In the genomic region with DNA sequence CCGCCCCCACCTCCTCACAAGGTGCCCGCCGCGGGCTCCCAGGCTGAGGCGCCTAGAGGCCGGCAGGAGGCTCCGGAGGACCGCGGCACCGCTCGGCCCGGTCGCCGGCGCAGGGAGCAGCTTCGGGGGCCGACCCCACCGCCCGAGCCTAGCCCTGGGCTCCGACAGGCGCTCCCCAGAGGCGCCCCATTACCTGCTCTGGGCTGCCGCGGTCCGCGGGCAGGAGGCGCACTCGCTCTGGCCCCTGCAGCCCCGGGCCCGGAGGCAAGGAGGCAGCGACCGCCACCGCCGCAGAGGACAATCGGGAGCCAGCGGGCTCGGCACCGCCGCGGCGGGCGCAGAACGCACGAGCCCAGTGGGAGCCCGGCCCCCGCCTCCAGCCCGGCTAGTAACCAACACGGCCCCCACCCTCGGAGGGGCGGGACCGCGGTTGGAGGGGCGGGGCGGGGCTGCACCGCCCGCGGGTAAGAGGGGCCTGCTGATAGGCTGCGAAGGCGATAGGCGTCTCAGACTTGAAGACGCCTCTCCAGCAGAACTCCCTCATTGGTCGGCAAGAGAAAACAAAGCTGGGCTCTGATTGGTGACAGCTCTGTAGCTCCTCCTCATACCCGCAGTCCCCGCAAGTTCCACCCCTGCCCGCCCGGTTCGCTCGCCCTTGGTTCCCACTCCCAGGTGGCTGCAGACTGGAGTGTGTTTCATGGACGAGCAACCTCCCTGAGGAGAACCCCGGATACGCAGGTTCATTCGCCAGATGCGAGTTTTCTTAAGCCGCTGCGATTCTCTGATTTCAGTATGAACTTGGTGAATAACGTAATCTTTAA, we compare ENCODE assay signal across 8 cellular contexts. TPM values are rescaled to one million over a fixed set of nuclear protein-coding genes. Genes with fewer than 3 reads are reported as not detected.
DNase-seq lines count a peak whose midpoint lies in the region; ATAC-seq and TF ChIP-seq lines count a peak whose summit lies in the region.

Gene MPP7, minus strand, starts transcription at position 397 of the 821 bp plus-strand sequence. CDS start 64,460 bp downstream, outside the sequence.

- peak within 1 kb of the TSS; percentile 92 for H3K27ac ChIP-seq in colonic mucosa

- ATAC-seq in GM19351 (IDR thresholded peaks at IDR 0.05; ENCODE audit: unreplicated experiment) (peak; percentile 99), HG03469 (IDR thresholded peaks at IDR 0.05; ENCODE audit: unreplicated experiment) (peak; percentile 100)

- no peaks in the 10 kb centered on the region for H3K4me1 ChIP-seq in colonic mucosa

- TF ChIP-seq CTCF in BJ (IDR thresholded peaks at IDR 0.05; ENCODE audit: insufficient read depth, low read depth, low read length), result 0 out of 2 replicates have a peak, but pooled peaks have one; percentile 9
- TF ChIP-seq CTCF in colonic mucosa (IDR thresholded peaks at IDR 0.05), result no peak

- POLR2A ChIA-PET in BJ (lab: Charles Lee), result interaction anchor here (0.6 to 0.7 kb wide), 3 partner anchors 55 to 759 kb away, joined by 3 read pairs; no protein-coding TSS in a partner anchor

- intact Hi-C loops in colonic mucosa (cut with DNase I), result no loop called here

- no peaks in the 10 kb centered on the region for H3K9me3 ChIP-seq in colonic mucosa

- H3K27me3 ChIP-seq in BJ (ENCODE audit: control insufficient read depth, insufficient read depth, low read length) (peaks cover 18% of the 10 kb centered on the region), colonic mucosa (no peaks in the 10 kb centered on the region)

- H3K4me3 ChIP-seq in BJ (ENCODE audit: low read depth, low read length) (peak within 1 kb of the TSS; percentile 43), colonic mucosa (peak within 1 kb of the TSS; percentile 78)

- CTCF ChIA-PET in BJ (lab: Yijun Ruan, JAX), result interaction anchor here (1.5 to 1.9 kb wide), 6 partner anchors 11 to 91 kb away, joined by 4 to 12 read pairs (median 6); no protein-coding TSS in a partner anchor

- DNase-seq in BJ (ENCODE audit: low read depth) (peak; percentile 93), NCI-H524 treated with DMSO at 0.1 percent for 48 hours (lab: John Stamatoyannopoulos, UW) (peak; percentile 72), colonic mucosa (peak; percentile 96), kidney glomerular epithelial cell (lab: John Stamatoyannopoulos, UW) (peak; percentile 99)
- DNase-seq in activated CD4-positive, alpha-beta T cell treated with anti-CD3 and anti-CD28 coated beads for 48 hours, result peak; percentile 95
- peak; percentile 96 for DNase-seq in stimulated activated CD4-positive, alpha-beta T cell treated with anti-CD3 and anti-CD28 coated beads, Interleukin-15, amount 100 ng/mL, for 24 hours

- H3K36me3 ChIP-seq in BJ (ENCODE audit: control insufficient read depth, insufficient read depth, low read length) (no peaks in the 10 kb centered on the region), colonic mucosa (no peaks in the 10 kb centered on the region)

- peak within 1 kb of the TSS; percentile 75 to 91 for H3K9ac ChIP-seq in colonic mucosa (ENCODE audit: low read depth in 2 of 2, low read length in 2 of 2)

RNA-seq across cellular contexts. Expression of gene MPP7, which starts in this region (rescaled TPM):
- polyA plus RNA-seq in BJ (2011; rRNA removed), result 1.0 and 1.8 TPM in 2 replicates
- 0.72 and 0.81 TPM in 2 replicates for polyA minus RNA-seq in BJ (2011; rRNA and poly(A)+ RNA removed)
- 10 to 100 TPM; 25.7 to 30.8 TPM for total RNA-seq in colonic mucosa

Comparison
In these comparisons a context has a peak if more than half of its experiments do, and no peak if none do; other contexts are left out.
1. Peak in every context shown above with its lines: DNase-seq, ATAC-seq, H3K4me3 ChIP-seq and H3K27ac ChIP-seq.